Comparison of ENCODE assay signal across 30 cellular contexts in the genomic region with DNA sequence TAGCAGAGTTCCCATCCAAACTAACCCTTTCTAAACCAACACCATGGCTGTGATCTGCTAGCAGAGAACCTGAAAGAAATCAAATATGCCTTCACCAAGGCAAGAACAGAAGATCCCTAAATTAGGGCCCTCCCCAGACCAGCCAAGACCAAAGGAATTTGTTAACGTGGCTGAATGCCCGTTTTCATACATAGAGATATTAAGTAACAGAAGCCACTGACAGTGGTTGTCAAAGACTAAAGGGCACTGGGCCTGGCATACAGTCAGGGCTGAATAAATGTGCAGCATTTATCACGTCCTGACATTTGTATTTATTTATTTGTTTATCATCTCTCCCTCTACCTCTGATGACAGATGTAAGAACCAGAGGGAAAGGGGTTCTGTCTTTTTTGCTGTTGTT.
"Had no signal": no experiment of that assay in that cellular context is flagged by ENCODE, and none has a peak within 500 bp of the region (broad histone marks: within the 10 kb centered on the region; RNA-seq: fewer than 3 reads in every experiment).

No MANE protein-coding gene starts in this region.

- H3K27me3 ChIP-seq: adrenal gland, body of pancreas, colonic mucosa, esophagus squamous epithelium, gastroesophageal sphincter had no signal

- H3K4me3 ChIP-seq: adrenal gland, body of pancreas, colonic mucosa, esophagus squamous epithelium, gastroesophageal sphincter had no signal

- H3K27ac Mint-ChIP-seq: activated CD4-positive, alpha-beta memory T cell treated with anti-CD3 and anti-CD28 coated beads for 36 hours; activated CD4-positive, alpha-beta T cell treated with anti-CD3 and anti-CD28 coated beads for 36 hours; activated CD4-positive, alpha-beta T cell treated with anti-CD3 and anti-CD28 coated beads, Interleukin-2, amount 10 ng/mL, durations not matched to agents 24 days and 14 days; activated CD8-positive, alpha-beta memory T cell treated with anti-CD3 and anti-CD28 coated beads, Interleukin-2, amount 10 ng/mL, durations not matched to agents 7 days and 5 days; activated CD8-positive, alpha-beta T cell treated with anti-CD3 and anti-CD28 coated beads, Interleukin-2, amount 10 ng/mL, durations not matched to agents 7 days and 5 days; activated naive CD4-positive, alpha-beta T cell treated with anti-CD3 and anti-CD28 coated beads for 36 hours; activated naive CD4-positive, alpha-beta T cell treated with anti-CD3 and anti-CD28 coated beads, Interleukin-2, amount 50 U/mL, for 24 hours; activated naive CD8-positive, alpha-beta T cell treated with anti-CD3 and anti-CD28 coated beads for 36 hours; activated naive CD8-positive, alpha-beta T cell treated with anti-CD3 and anti-CD28 coated beads, Interleukin-2, amount 50 U/mL, for 24 hours; activated T-helper 1 cell treated with anti-CD3 and anti-CD28 coated beads, Interleukin-12 subunit alpha, Interleukin-12 subunit beta, Interleukin-2, Interleukin-4 antibody, amounts not matched to agents 30 ng/mL and 10 ng/mL and 1 ng/mL, durations not matched to agents 14 hours and 24 hours and 36 hours; activated T-helper 2 cell treated with anti-CD3 and anti-CD28 coated beads, Interferon-gamma antibody, Interleukin-2, Interleukin-4, amounts not matched to agents 10 μg/mL and 5 μg/mL and 100 μg/mL, durations not matched to agents 14 hours and 24 hours and 36 hours had no signal

- DNase-seq: activated CD4-positive, alpha-beta memory T cell treated with anti-CD3 and anti-CD28 coated beads for 36 hours; activated CD4-positive, alpha-beta T cell treated with anti-CD3 and anti-CD28 coated beads for 36 hours; activated CD4-positive, alpha-beta T cell treated with anti-CD3 and anti-CD28 coated beads, Interleukin-2, amount 10 ng/mL, durations not matched to agents 24 days and 14 days; activated CD4-positive, CD25-positive, alpha-beta regulatory T cell; activated CD4-positive, CD25-positive, alpha-beta regulatory T cell treated with anti-CD3 and anti-CD28 coated beads, Interleukin-2, amount 50 U/mL, for 72 hours; activated CD8-positive, alpha-beta memory T cell treated with anti-CD3 and anti-CD28 coated beads, Interleukin-2, amount 10 ng/mL, durations not matched to agents 7 days and 5 days; activated CD8-positive, alpha-beta memory T cell treated with anti-CD3 and anti-CD28 coated beads, Interleukin-2, amount 50 U/mL, for 4 hours; activated CD8-positive, alpha-beta T cell treated with anti-CD3 and anti-CD28 coated beads, Interleukin-2, amount 10 ng/mL, durations not matched to agents 7 days and 5 days; activated effector memory CD4-positive, alpha-beta T cell treated with anti-CD3 and anti-CD28 coated beads, Interleukin-2, amount 50 U/mL, for 16 hours; activated naive CD4-positive, alpha-beta T cell treated with anti-CD3 and anti-CD28 coated beads for 36 hours; activated naive CD8-positive, alpha-beta T cell treated with anti-CD3 and anti-CD28 coated beads for 36 hours; activated naive CD8-positive, alpha-beta T cell treated with anti-CD3 and anti-CD28 coated beads, Interleukin-2, amount 50 U/mL, for 24 hours; activated T-cell treated with anti-CD3 and anti-CD28 coated beads, Interleukin-2, amount 50 U/mL, for 1 hour; activated T-cell treated with anti-CD3 and anti-CD28 coated beads, Interleukin-2, amount 50 U/mL, for 48 hours; adrenal gland; amygdala; aorta; body of pancreas; central memory CD4-positive, alpha-beta T cell; cerebellar nuclear complex; colonic mucosa; effector CD8-positive, alpha-beta T cell; esophagus squamous epithelium; foreskin melanocyte; T-helper 2 cell had no signal

- H3K36me3 ChIP-seq: adrenal gland, colonic mucosa had no signal

- H3K4me1 Mint-ChIP-seq: activated CD4-positive, alpha-beta T cell treated with anti-CD3 and anti-CD28 coated beads for 36 hours; activated CD4-positive, alpha-beta T cell treated with anti-CD3 and anti-CD28 coated beads, Interleukin-2, amount 10 ng/mL, durations not matched to agents 24 days and 14 days; activated CD8-positive, alpha-beta memory T cell treated with anti-CD3 and anti-CD28 coated beads, Interleukin-2, amount 10 ng/mL, durations not matched to agents 7 days and 5 days; activated naive CD4-positive, alpha-beta T cell treated with anti-CD3 and anti-CD28 coated beads, Interleukin-2, amount 50 U/mL, for 24 hours; activated naive CD8-positive, alpha-beta T cell treated with anti-CD3 and anti-CD28 coated beads for 36 hours; activated naive CD8-positive, alpha-beta T cell treated with anti-CD3 and anti-CD28 coated beads, Interleukin-2, amount 50 U/mL, for 24 hours had no signal

- H3K27me3 Mint-ChIP-seq: activated CD4-positive, alpha-beta memory T cell treated with anti-CD3 and anti-CD28 coated beads for 36 hours; activated CD4-positive, alpha-beta T cell treated with anti-CD3 and anti-CD28 coated beads for 36 hours; activated CD4-positive, alpha-beta T cell treated with anti-CD3 and anti-CD28 coated beads, Interleukin-2, amount 10 ng/mL, durations not matched to agents 24 days and 14 days; activated CD8-positive, alpha-beta memory T cell treated with anti-CD3 and anti-CD28 coated beads, Interleukin-2, amount 10 ng/mL, durations not matched to agents 7 days and 5 days; activated naive CD8-positive, alpha-beta T cell treated with anti-CD3 and anti-CD28 coated beads for 36 hours; activated naive CD8-positive, alpha-beta T cell treated with anti-CD3 and anti-CD28 coated beads, Interleukin-2, amount 50 U/mL, for 24 hours had no signal

- H3K36me3 Mint-ChIP-seq: activated CD8-positive, alpha-beta memory T cell treated with anti-CD3 and anti-CD28 coated beads, Interleukin-2, amount 10 ng/mL, durations not matched to agents 7 days and 5 days; activated naive CD4-positive, alpha-beta T cell treated with anti-CD3 and anti-CD28 coated beads, Interleukin-2, amount 50 U/mL, for 24 hours had no signal

- H3K9me3 ChIP-seq: adrenal gland, body of pancreas, colonic mucosa had no signal

- H3K4me3 Mint-ChIP-seq: activated CD4-positive, alpha-beta memory T cell treated with anti-CD3 and anti-CD28 coated beads for 36 hours; activated CD4-positive, alpha-beta T cell treated with anti-CD3 and anti-CD28 coated beads for 36 hours; activated CD4-positive, alpha-beta T cell treated with anti-CD3 and anti-CD28 coated beads, Interleukin-2, amount 10 ng/mL, durations not matched to agents 24 days and 14 days; activated CD8-positive, alpha-beta memory T cell treated with anti-CD3 and anti-CD28 coated beads, Interleukin-2, amount 10 ng/mL, durations not matched to agents 7 days and 5 days; activated CD8-positive, alpha-beta T cell treated with anti-CD3 and anti-CD28 coated beads, Interleukin-2, amount 10 ng/mL, durations not matched to agents 7 days and 5 days; activated naive CD4-positive, alpha-beta T cell treated with anti-CD3 and anti-CD28 coated beads for 36 hours; activated naive CD4-positive, alpha-beta T cell treated with anti-CD3 and anti-CD28 coated beads, Interleukin-2, amount 50 U/mL, for 24 hours; activated naive CD8-positive, alpha-beta T cell treated with anti-CD3 and anti-CD28 coated beads for 36 hours; activated naive CD8-positive, alpha-beta T cell treated with anti-CD3 and anti-CD28 coated beads, Interleukin-2, amount 50 U/mL, for 24 hours; activated T-helper 1 cell treated with anti-CD3 and anti-CD28 coated beads, Interleukin-12 subunit alpha, Interleukin-12 subunit beta, Interleukin-2, Interleukin-4 antibody, amounts not matched to agents 30 ng/mL and 10 ng/mL and 1 ng/mL, durations not matched to agents 14 hours and 24 hours and 36 hours had no signal

- H3K4me1 ChIP-seq: adrenal gland, body of pancreas, colonic mucosa, esophagus squamous epithelium, gastroesophageal sphincter had no signal

- ATAC-seq: activated CD4-positive, alpha-beta T cell treated with anti-CD3 and anti-CD28 coated beads for 36 hours; activated CD8-positive, alpha-beta memory T cell treated with anti-CD3 and anti-CD28 coated beads, Interleukin-2, amount 10 ng/mL, durations not matched to agents 7 days and 5 days; activated CD8-positive, alpha-beta T cell treated with anti-CD3 and anti-CD28 coated beads, Interleukin-2, amount 10 ng/mL, durations not matched to agents 7 days and 5 days; activated naive CD8-positive, alpha-beta T cell treated with anti-CD3 and anti-CD28 coated beads, Interleukin-2, amount 50 U/mL, for 24 hours; body of pancreas; gastroesophageal sphincter had no signal

- H3K27ac ChIP-seq: adrenal gland, body of pancreas, colonic mucosa, epithelial cell of prostate, esophagus squamous epithelium, gastroesophageal sphincter had no signal
